In genomic region chr15:85178366-85178765, GRCh38 we compare ENCODE assay signal across 25 cellular contexts.
DNase-seq lines count a peak whose midpoint lies in the region; ATAC-seq and TF ChIP-seq lines count a peak whose summit lies in the region.
"Had no signal": no experiment of that assay in that cellular context is flagged by ENCODE, and none has a peak within 500 bp of the region (broad histone marks: within the 10 kb centered on the region; RNA-seq: fewer than 3 reads in every experiment).

No MANE protein-coding gene starts in this region.

- H3K27ac Mint-ChIP-seq in nephron progenitor cell: peak overlapping the region; percentile 51
- H3K27ac Mint-ChIP-seq: CD14-positive monocyte; CD8-positive, alpha-beta memory T cell; IgD-negative memory B cell; T-helper 1 cell treated with Interleukin-12 subunit alpha and Interleukin-12 subunit beta and Interleukin-4 antibody, amounts not matched to agents 30 μg/mL and 1 μg/mL, for 36 hours had no signal

- TF ChIP-seq CTCF in nephron progenitor cell (IDR thresholded peaks at IDR 0.05) (no peak), ovary (IDR thresholded peaks at IDR 0.05) (no peak)

- H3K4me3 Mint-ChIP-seq in nephron progenitor cell: no peak overlapping the region
- H3K4me3 Mint-ChIP-seq: CD14-positive monocyte; CD8-positive, alpha-beta memory T cell; IgD-negative memory B cell; T-helper 1 cell treated with Interleukin-12 subunit alpha and Interleukin-12 subunit beta and Interleukin-4 antibody, amounts not matched to agents 30 μg/mL and 1 μg/mL, for 36 hours had no signal

- WGBS in ovary, 3 donors: 90 to 95% (median 91%) methylated on average over 5 of the region's 5 CpGs

- peaks cover 26% of the 10 kb centered on the region for H3K4me1 Mint-ChIP-seq in nephron progenitor cell
- H3K4me1 Mint-ChIP-seq: CD14-positive monocyte; CD8-positive, alpha-beta memory T cell; IgD-negative memory B cell had no signal

- intact Hi-C loops in ovary (cut with DNase I): no loop called here

- H3K27me3 Mint-ChIP-seq in nephron progenitor cell (ENCODE audit: low read depth, poor library complexity): peaks cover 16% of the 10 kb centered on the region

- no peaks in the 10 kb centered on the region for H3K9me3 ChIP-seq in ovary
- H3K9me3 ChIP-seq: BE2C had no signal

- H3K36me3 ChIP-seq in ovary: no peaks in the 10 kb centered on the region
- H3K36me3 ChIP-seq: BE2C had no signal

- ATAC-seq in HG02840 (IDR thresholded peaks at IDR 0.05; ENCODE audit: low FRiP score, unreplicated experiment) (no peak), HG03280 (IDR thresholded peaks at IDR 0.05; ENCODE audit: unreplicated experiment) (no peak)

- H3K4me1 ChIP-seq in ovary (ENCODE audit: insufficient read depth): peaks cover 1% of the 10 kb centered on the region
- H3K4me1 ChIP-seq: BE2C had no signal

- no peak for TF ChIP-seq POLR2A in ovary (IDR thresholded peaks at IDR 0.05)

- no peaks in the 10 kb centered on the region for H3K36me3 Mint-ChIP-seq in nephron progenitor cell (ENCODE audit: low read depth)
- H3K36me3 Mint-ChIP-seq: CD14-positive monocyte; CD8-positive, alpha-beta memory T cell; IgD-negative memory B cell had no signal

- peaks cover 9% of the 10 kb centered on the region for H3K9me3 Mint-ChIP-seq in nephron progenitor cell
- H3K9me3 Mint-ChIP-seq: CD8-positive, alpha-beta memory T cell; T-helper 1 cell treated with Interleukin-12 subunit alpha and Interleukin-12 subunit beta and Interleukin-4 antibody, amounts not matched to agents 30 μg/mL and 1 μg/mL, for 36 hours had no signal

- H3K4me3 ChIP-seq in ovary: no peak overlapping the region
- H3K4me3 ChIP-seq: GM23248 had no signal

- H3K27me3 ChIP-seq in ovary: no peaks in the 10 kb centered on the region
- H3K27me3 ChIP-seq: BE2C had no signal

- no peak overlapping the region for H3K27ac ChIP-seq in ovary
- H3K27ac ChIP-seq: GM23248 had no signal

- DNase-seq in NCI-H146 (lab: John Stamatoyannopoulos, UW) (peak; percentile 68), NCI-H146 treated with DMSO at 0.1 percent for 48 hours (lab: John Stamatoyannopoulos, UW; ENCODE audit: unreplicated experiment) (no peak), DMS53 (lab: John Stamatoyannopoulos, UW) (peak; percentile 70), SHP77 treated with DMSO at 0.1 percent for 48 hours (lab: John Stamatoyannopoulos, UW) (peak; percentile 51), nephron progenitor cell (no peak), ovary (no peak)
- DNase-seq: 8988T; ACHN; BE2C; Calu3; CD8-positive, alpha-beta memory T cell; GM23248; H7; NCI-H1048; NCI-H1436; NCI-H1930; NCI-H446 treated with DMSO at 0.1 percent for 48 hours; NCI-H82; Right ventricle myocardium superior; RPMI8226 had no signal

- TF ChIP-seq EP300 in ovary (IDR thresholded peaks at IDR 0.05): no peak

Comparison
In these comparisons a context has a peak if more than half of its experiments do, and no peak if none do; other contexts are left out.
1. DNase-seq: peak in NCI-H146 (single experiment), DMS53 (single experiment) and SHP77 treated with DMSO at 0.1 percent for 48 hours (single experiment); none in NCI-H146 treated with DMSO at 0.1 percent for 48 hours (single experiment), nephron progenitor cell (single experiment) and ovary (0 of 5).